In genomic region chr9:571066-571465, GRCh38 we compare ENCODE assay signal across 17 cellular contexts.
DNase-seq lines count a peak whose midpoint lies in the region; ATAC-seq and TF ChIP-seq lines count a peak whose summit lies in the region.
"Had no signal": no experiment of that assay in that cellular context is flagged by ENCODE, and none has a peak within 500 bp of the region (broad histone marks: within the 10 kb centered on the region; RNA-seq: fewer than 3 reads in every experiment).

No MANE protein-coding gene starts in this region.

- no peaks in the 10 kb centered on the region for H3K9me3 ChIP-seq in SK-N-MC (ENCODE audit: low read depth, low read length)
- H3K9me3 ChIP-seq in spleen = peaks cover 0 to 2% (median 0%) of the 10 kb centered on the region in 8 donors
- H3K9me3 ChIP-seq: Peyer's patch, thoracic aorta had no signal

- WGBS in spleen, 5 donors = 58 to 82% (median 66%) methylated on average over 3 of the region's 3 CpGs

- ATAC-seq in omental fat pad (ENCODE audit: low FRiP score) (no peak), HG03097 (IDR thresholded peaks at IDR 0.05; ENCODE audit: low FRiP score, unreplicated experiment) (no peak)

- DNase-seq in DMS153 (lab: John Stamatoyannopoulos, UW) (peak; percentile 3), DMS153 treated with DMSO at 0.1 percent for 48 hours (lab: John Stamatoyannopoulos, UW; ENCODE audit: unreplicated experiment) (no peak), SK-N-MC (ENCODE audit: low read depth, low spot score) (no peak), inferior parietal cortex (ENCODE audit: extremely low spot score) (peak; percentile 23), renal cortical epithelial cell (ENCODE audit: low read depth) (peak; percentile 92), spleen (no peak), omental fat pad (ENCODE audit: low spot score) (no peak)
- DNase-seq: 8988T; activated effector memory CD4-positive, alpha-beta T cell treated with anti-CD3 and anti-CD28 coated beads, Interleukin-2, amount 50 U/mL, for 16 hours; aorta; DMS79; glutamatergic neuron; NCI-H1105 treated with DMSO at 0.1 percent for 48 hours; NCI-H526; Peyer's patch had no signal

- intact Hi-C loops in spleen (cut with DNase I; ENCODE audit: low total_unique reads) = no loop called here

- H3K27me3 ChIP-seq in spleen (replicated peaks in 1 of 7) = no peaks in the 10 kb centered on the region
- H3K27me3 ChIP-seq: Peyer's patch had no signal

- H3K9ac ChIP-seq in SK-N-MC (ENCODE audit: insufficient read length) = peak overlapping the region; percentile 31

- H3K36me3 ChIP-seq in SK-N-MC (ENCODE audit: insufficient read depth, low read length) = no peaks in the 10 kb centered on the region
- no peaks in the 10 kb centered on the region for H3K36me3 ChIP-seq in spleen
- H3K36me3 ChIP-seq: Peyer's patch, thoracic aorta had no signal

- TF ChIP-seq CTCF in spleen (IDR thresholded peaks at IDR 0.05 in 8 of 11, conservative IDR thresholded peaks at IDR 0.05 in 3 of 11) = no peak
- no peak for TF ChIP-seq CTCF in omental fat pad (IDR thresholded peaks at IDR 0.05)

- H3K4me1 ChIP-seq in spleen = peaks cover 0 to 22% (median 13%) of the 10 kb centered on the region in 6 donors

- H3K4me3 ChIP-seq in SK-N-MC = peak overlapping the region; percentile 37
- H3K4me3 ChIP-seq in spleen = no peak overlapping the region
- H3K4me3 ChIP-seq: Peyer's patch, thoracic aorta had no signal

- H3K27ac ChIP-seq in SK-N-MC = peak overlapping the region; percentile 69; the same call in 1 of the 2 replicates
- H3K27ac ChIP-seq in spleen = no peak overlapping the region
- H3K27ac ChIP-seq: Peyer's patch had no signal

- no peak for TF ChIP-seq POLR2A in spleen (IDR thresholded peaks at IDR 0.05)

Comparison
In these comparisons a context has a peak if more than half of its experiments do, and no peak if none do; other contexts are left out.
1. DNase-seq: peak in DMS153 (single experiment), inferior parietal cortex (single experiment) and renal cortical epithelial cell (single experiment); none in DMS153 treated with DMSO at 0.1 percent for 48 hours (single experiment), SK-N-MC (single experiment), spleen (single experiment) and omental fat pad (single experiment).